In the genomic region with DNA sequence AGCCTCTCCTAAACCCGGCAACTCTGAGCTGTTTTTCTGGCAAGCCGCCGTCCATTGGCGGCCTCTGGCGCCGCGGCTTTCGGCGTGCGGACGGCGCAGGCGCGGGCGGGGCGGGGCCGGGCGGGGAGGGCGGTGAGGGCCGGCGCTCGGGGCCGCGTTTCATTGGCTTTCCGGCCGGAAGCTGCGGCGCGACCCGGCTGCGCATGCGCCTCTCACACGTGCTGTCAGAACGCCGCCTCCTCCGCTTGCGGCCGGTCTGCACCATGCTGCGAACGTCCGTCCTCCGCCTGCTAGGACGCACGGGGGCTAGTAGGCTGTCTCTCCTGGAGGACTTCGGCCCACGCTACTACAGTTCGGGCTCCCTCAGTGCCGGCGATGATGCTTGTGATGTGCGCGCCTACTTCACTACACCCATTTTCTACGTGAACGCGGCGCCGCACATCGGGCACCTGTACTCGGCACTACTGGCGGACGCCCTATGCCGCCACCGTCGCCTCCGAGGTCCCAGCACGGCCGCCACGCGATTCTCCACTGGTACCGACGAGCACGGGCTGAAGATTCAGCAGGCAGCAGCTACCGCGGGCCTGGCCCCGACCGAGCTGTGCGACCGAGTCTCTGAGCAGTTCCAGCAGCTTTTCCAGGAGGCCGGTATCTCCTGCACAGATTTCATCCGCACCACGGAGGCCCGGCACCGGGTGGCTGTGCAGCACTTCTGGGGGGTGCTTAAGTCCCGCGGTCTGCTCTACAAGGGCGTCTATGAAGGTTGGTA, we compare ENCODE assay signal across 1 cellular context.
TF ChIP-seq lines count a peak whose summit lies in the region.

MARS2 (plus strand) TSS at position 227 of the 769 bp plus-strand sequence; CDS start at position 264, 37 bp downstream.

TF ChIP-seq in HepG2, 621 proteins besides CTCF, POLR2A, EP300 and RAD21 (continued from another document and continues in another):
- TF ChIP-seq, protein P1, sequence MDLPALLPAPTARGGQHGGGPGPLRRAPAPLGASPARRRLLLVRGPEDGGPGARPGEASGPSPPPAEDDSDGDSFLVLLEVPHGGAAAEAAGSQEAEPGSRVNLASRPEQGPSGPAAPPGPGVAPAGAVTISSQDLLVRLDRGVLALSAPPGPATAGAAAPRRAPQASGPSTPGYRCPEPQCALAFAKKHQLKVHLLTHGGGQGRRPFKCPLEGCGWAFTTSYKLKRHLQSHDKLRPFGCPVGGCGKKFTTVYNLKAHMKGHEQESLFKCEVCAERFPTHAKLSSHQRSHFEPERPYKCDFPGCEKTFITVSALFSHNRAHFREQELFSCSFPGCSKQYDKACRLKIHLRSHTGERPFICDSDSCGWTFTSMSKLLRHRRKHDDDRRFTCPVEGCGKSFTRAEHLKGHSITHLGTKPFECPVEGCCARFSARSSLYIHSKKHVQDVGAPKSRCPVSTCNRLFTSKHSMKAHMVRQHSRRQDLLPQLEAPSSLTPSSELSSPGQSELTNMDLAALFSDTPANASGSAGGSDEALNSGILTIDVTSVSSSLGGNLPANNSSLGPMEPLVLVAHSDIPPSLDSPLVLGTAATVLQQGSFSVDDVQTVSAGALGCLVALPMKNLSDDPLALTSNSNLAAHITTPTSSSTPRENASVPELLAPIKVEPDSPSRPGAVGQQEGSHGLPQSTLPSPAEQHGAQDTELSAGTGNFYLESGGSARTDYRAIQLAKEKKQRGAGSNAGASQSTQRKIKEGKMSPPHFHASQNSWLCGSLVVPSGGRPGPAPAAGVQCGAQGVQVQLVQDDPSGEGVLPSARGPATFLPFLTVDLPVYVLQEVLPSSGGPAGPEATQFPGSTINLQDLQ (CRISPR knock-in tag; IDR thresholded peaks at IDR 0.05) = no peak
- TF ChIP-seq ZBTB1 (CRISPR knock-in tag; IDR thresholded peaks at IDR 0.05; ENCODE audit: borderline replicate concordance) (no peak), RNF219 (CRISPR knock-in tag; IDR thresholded peaks at IDR 0.05) (no peak; the same call in 1 of the 2 replicates), ZNF670 (CRISPR knock-in tag; IDR thresholded peaks at IDR 0.05; ENCODE audit: borderline replicate concordance) (0 out of 2 replicates have a peak, but pooled peaks have one; percentile 33), ESRRA (CRISPR knock-in tag; IDR thresholded peaks at IDR 0.05; ENCODE audit: low read depth) (peak; percentile 76), PLRG1 (conservative IDR thresholded peaks at IDR 0.05) (no peak), CEBPG (CRISPR knock-in tag; IDR thresholded peaks at IDR 0.05) (no peak), BRCA1 (CRISPR knock-in tag; IDR thresholded peaks at IDR 0.05) (no peak), ZNF724P (CRISPR knock-in tag; IDR thresholded peaks at IDR 0.05; ENCODE audit: borderline replicate concordance) (no peak), BCL3 (CRISPR knock-in tag; IDR thresholded peaks at IDR 0.05) (no peak; the same call in 1 of the 2 replicates), PAX8 (CRISPR knock-in tag; IDR thresholded peaks at IDR 0.05; ENCODE audit: borderline replicate concordance) (no peak), KAT8 (CRISPR knock-in tag; IDR thresholded peaks at IDR 0.05) (peak; percentile 73), RXRB (CRISPR knock-in tag; IDR thresholded peaks at IDR 0.05; ENCODE audit: borderline replicate concordance) (no peak), TEF (CRISPR knock-in tag; IDR thresholded peaks at IDR 0.05) (no peak), AGO1 (IDR thresholded peaks at IDR 0.05; ENCODE audit: low read depth, low read length, poor library complexity, severe bottlenecking) (no peak), ZNF343 (CRISPR knock-in tag; IDR thresholded peaks at IDR 0.05) (peak; percentile 84; the same call in 1 of the 2 replicates), ZSCAN9 (CRISPR knock-in tag; IDR thresholded peaks at IDR 0.05; ENCODE audit: borderline replicate concordance) (peak; percentile 64), TBP (CRISPR knock-in tag; IDR thresholded peaks at IDR 0.05) (no peak), IKZF4 (CRISPR knock-in tag; IDR thresholded peaks at IDR 0.05; ENCODE audit: borderline replicate concordance, low read depth, not compliant biosample characterization) (peak; percentile 56), BCLAF1 (IDR thresholded peaks at IDR 0.05) (no peak), CENPX (CRISPR knock-in tag; IDR thresholded peaks at IDR 0.05) (no peak), SATB2 (CRISPR knock-in tag; IDR thresholded peaks at IDR 0.05) (no peak), MTF2 (CRISPR knock-in tag; IDR thresholded peaks at IDR 0.05; ENCODE audit: borderline replicate concordance) (0 out of 2 replicates have a peak, but pooled peaks have one; percentile 79)
- TF ChIP-seq, protein P2, sequence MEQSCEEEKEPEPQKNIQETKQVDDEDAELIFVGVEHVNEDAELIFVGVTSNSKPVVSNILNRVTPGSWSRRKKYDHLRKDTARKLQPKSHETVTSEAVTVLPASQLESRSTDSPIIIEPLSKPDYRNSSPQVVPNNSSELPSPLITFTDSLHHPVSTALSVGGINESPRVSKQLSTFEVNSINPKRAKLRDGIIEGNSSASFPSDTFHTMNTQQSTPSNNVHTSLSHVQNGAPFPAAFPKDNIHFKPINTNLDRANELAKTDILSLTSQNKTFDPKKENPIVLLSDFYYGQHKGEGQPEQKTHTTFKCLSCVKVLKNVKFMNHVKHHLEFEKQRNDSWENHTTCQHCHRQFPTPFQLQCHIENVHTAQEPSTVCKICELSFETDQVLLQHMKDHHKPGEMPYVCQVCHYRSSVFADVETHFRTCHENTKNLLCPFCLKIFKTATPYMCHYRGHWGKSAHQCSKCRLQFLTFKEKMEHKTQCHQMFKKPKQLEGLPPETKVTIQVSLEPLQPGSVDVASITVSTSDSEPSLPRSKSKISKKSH (CRISPR knock-in tag; IDR thresholded peaks at IDR 0.05; ENCODE audit: borderline replicate concordance) = peak; percentile 70
- TF ChIP-seq, protein P3, sequence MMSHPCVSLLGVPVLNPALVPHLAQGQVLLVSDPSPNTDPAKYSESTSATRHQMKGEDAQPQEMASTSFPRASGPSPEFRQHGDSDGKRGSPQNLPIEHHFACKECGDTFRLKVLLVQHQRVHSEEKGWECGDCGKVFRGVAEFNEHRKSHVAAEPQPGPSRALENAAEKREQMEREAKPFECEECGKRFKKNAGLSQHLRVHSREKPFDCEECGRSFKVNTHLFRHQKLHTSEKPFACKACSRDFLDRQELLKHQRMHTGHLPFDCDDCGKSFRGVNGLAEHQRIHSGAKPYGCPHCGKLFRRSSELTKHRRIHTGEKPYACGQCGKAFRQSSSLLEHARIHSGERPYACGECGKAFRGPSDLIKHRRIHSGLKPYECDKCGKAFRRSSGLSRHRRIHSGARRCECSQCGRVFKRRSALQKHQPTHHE (CRISPR knock-in tag; IDR thresholded peaks at IDR 0.05; ENCODE audit: borderline replicate concordance) = no peak
- TF ChIP-seq, protein P4, sequence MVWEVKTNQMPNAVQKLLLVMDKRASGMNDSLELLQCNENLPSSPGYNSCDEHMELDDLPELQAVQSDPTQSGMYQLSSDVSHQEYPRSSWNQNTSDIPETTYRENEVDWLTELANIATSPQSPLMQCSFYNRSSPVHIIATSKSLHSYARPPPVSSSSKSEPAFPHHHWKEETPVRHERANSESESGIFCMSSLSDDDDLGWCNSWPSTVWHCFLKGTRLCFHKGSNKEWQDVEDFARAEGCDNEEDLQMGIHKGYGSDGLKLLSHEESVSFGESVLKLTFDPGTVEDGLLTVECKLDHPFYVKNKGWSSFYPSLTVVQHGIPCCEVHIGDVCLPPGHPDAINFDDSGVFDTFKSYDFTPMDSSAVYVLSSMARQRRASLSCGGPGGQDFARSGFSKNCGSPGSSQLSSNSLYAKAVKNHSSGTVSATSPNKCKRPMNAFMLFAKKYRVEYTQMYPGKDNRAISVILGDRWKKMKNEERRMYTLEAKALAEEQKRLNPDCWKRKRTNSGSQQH (CRISPR knock-in tag; IDR thresholded peaks at IDR 0.05; ENCODE audit: low read depth) = peak; percentile 95
